In the genomic region with DNA sequence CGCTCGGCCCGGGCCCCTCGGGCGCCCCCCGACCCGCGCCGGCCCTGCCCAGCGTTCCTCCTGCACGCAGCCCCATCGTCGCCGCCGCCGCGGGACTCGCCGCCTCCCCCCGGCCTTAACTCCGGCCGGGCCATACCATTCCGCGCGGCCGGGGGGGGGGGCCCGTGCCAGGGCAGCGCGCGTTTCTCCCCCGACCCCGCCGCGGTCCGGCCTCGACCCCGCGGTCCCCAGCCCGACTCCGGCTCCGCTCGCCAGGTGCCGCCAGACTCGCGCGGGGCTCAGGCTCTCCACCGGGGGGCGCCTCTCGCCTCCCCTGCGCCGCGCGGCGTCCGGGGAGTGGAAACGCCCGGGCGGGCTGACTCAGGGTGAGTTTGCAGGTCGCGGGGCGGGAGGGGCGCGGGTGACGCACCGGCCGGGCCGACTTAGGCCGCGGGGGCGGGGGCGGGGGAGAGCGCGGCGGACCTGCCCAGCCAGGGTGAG, we compare ENCODE assay signal across 8 cellular contexts. TPM values are rescaled to one million over a fixed set of nuclear protein-coding genes. Genes with fewer than 3 reads are reported as not detected.
A peak's percentile ranks its signal among the peaks of the same experiment; 100 is the strongest.
DNase-seq lines count a peak whose midpoint lies in the region; ATAC-seq and TF ChIP-seq lines count a peak whose summit lies in the region.

A gene (minus strand): TSS at position 91 of the 480 bp plus-strand sequence. CDS start 15 bp downstream, at position 76.

- 1% methylated on average over 66 to 74 of the region's 74 CpGs for WGBS in esophagus, 2 donors

- peak within 1 kb of the TSS; percentile 52 for H3K27ac ChIP-seq in OCI-LY3 (ENCODE audit: low read length)
- peak within 1 kb of the TSS; percentile 81 to 89 for H3K27ac ChIP-seq in esophagus (ENCODE audit: low read depth in 2 of 2, low read length in 1 of 2)
- peak within 1 kb of the TSS; percentile 68 for H3K27ac ChIP-seq in muscle layer of duodenum (ENCODE audit: low read length)

- no peaks in the 10 kb centered on the region for H3K9me3 ChIP-seq in OCI-LY3 (ENCODE audit: insufficient read depth, low read length)
- no peaks in the 10 kb centered on the region for H3K9me3 ChIP-seq in esophagus (ENCODE audit: control insufficient read depth in 2 of 2, insufficient read depth in 1 of 2, low read depth in 1 of 2, low read length in 1 of 2)
- H3K9me3 ChIP-seq in muscle layer of duodenum (ENCODE audit: control insufficient read depth in 1 of 2, low read length in 2 of 2), result peaks cover 0 to 3% of the 10 kb centered on the region in 2 donors

- H4K20me1 ChIP-seq in OCI-LY3 (ENCODE audit: insufficient read depth, low read length), result no peaks in the 10 kb centered on the region

- H2AFZ ChIP-seq in OCI-LY3 (ENCODE audit: low read depth, low read length), result peak within 1 kb of the TSS; percentile 14

- ATAC-seq in HG03432 (IDR thresholded peaks at IDR 0.05; ENCODE audit: unreplicated experiment), result peak; percentile 92

- peak within 1 kb of the TSS; percentile 95 for H3K4me2 ChIP-seq in OCI-LY3 (ENCODE audit: low read length)

- peak; percentile 72 for TF ChIP-seq POLR2A in GM19099 (IDR thresholded peaks at IDR 0.05; ENCODE audit: extremely low read depth, insufficient read length, low read depth)

- peak; percentile 88 for TF ChIP-seq CTCF in OCI-LY3 (IDR thresholded peaks at IDR 0.05; ENCODE audit: low read depth, low read length)

- H3K27me3 ChIP-seq in OCI-LY3 (ENCODE audit: low read depth, low read length) (no peaks in the 10 kb centered on the region), esophagus (ENCODE audit: control insufficient read depth in 1 of 2, insufficient read depth in 2 of 2, low read length in 2 of 2) (no peaks in the 10 kb centered on the region), muscle layer of duodenum (ENCODE audit: low read depth, low read length) (peaks cover 4% of the 10 kb centered on the region)

- H3K4me3 ChIP-seq in OCI-LY3 (ENCODE audit: low read length) (peak within 1 kb of the TSS; percentile 87), esophagus (ENCODE audit: low read depth in 1 of 2, low read length in 2 of 2) (peak within 1 kb of the TSS; percentile 80 to 90), muscle layer of duodenum (ENCODE audit: low read depth in 1 of 2, low read length in 2 of 2) (peak within 1 kb of the TSS; percentile 75 to 81)

- H3K36me3 ChIP-seq in OCI-LY3 (replicated peaks; ENCODE audit: low read depth, low read length) (peaks cover 26% of the 10 kb centered on the region), esophagus (ENCODE audit: control insufficient read depth in 2 of 2, insufficient read depth in 2 of 2, low read length in 1 of 2) (peaks cover 13 to 14% of the 10 kb centered on the region in 2 donors), muscle layer of duodenum (ENCODE audit: control insufficient read depth in 1 of 2, insufficient read depth in 2 of 2, low read length in 2 of 2) (peaks cover 9 to 28% of the 10 kb centered on the region in 2 donors)

- peak within 1 kb of the TSS; percentile 77 for H3K9ac ChIP-seq in OCI-LY3 (ENCODE audit: low read length)

- DNase-seq in CD1c-positive myeloid dendritic cell (ENCODE audit: extremely low spot score), result peak; percentile 96
- DNase-seq in activated T-cell treated with anti-CD3 and anti-CD28 coated beads, Interleukin-2, amount 50 U/mL, for 1 hour, result peak; percentile 84
- DNase-seq in stimulated activated CD8-positive, alpha-beta memory T cell treated with anti-CD3 and anti-CD28 coated beads, Interleukin-7, amount 100 ng/mL, for 24 hours (ENCODE audit: low read depth), result peak; percentile 59

- H3K4me1 ChIP-seq in OCI-LY3 (ENCODE audit: low read length) (peaks cover 23% of the 10 kb centered on the region), esophagus (ENCODE audit: control insufficient read depth in 2 of 2, insufficient read depth in 2 of 2, low read length in 1 of 2) (peaks cover 2 to 7% of the 10 kb centered on the region in 2 donors), muscle layer of duodenum (ENCODE audit: control insufficient read depth in 1 of 2, insufficient read depth in 2 of 2, low read length in 2 of 2) (peaks cover 5 to 12% of the 10 kb centered on the region in 2 donors)

- peaks cover 36% of the 10 kb centered on the region for H3K79me2 ChIP-seq in OCI-LY3 (ENCODE audit: low read length)

RNA-seq across cellular contexts. Expression of the gene that starts here (rescaled TPM):
- 10 to 100 TPM; 16.7 to 41.0 TPM for polyA plus RNA-seq in esophagus

Comparison
In these comparisons a context has a peak if more than half of its experiments do, and no peak if none do; other contexts are left out.
1. Peak in every context shown above with its lines: DNase-seq, ATAC-seq, H3K4me3 ChIP-seq and H3K27ac ChIP-seq.